Comparison of ENCODE assay signal across 14 cellular contexts in genomic region chr17:50469005-50469605, GRCh38. TPM values are rescaled to one million over a fixed set of nuclear protein-coding genes. Genes with fewer than 3 reads are reported as not detected.
A peak's percentile ranks its signal among the peaks of the same experiment; 100 is the strongest.
DNase-seq lines count a peak whose midpoint lies in the region; TF ChIP-seq lines count a peak whose summit lies in the region.
"Had no signal": no experiment of that assay in that cellular context is flagged by ENCODE, and none has a peak within 500 bp of the region (broad histone marks: within the 10 kb centered on the region; RNA-seq: fewer than 3 reads in every experiment).

No MANE protein-coding gene starts in this region.

- H3K9me3 Mint-ChIP-seq in glutamatergic neuron (ENCODE audit: unreplicated experiment) (peaks cover 1% of the 10 kb centered on the region), immature natural killer cell (peaks cover 0 to 2% (median 0%) of the 10 kb centered on the region in 6 donors)
- H3K9me3 Mint-ChIP-seq: CD4-positive, alpha-beta memory T cell had no signal

- H3K27ac ChIP-seq in neuronal stem cell (replicated peaks; ENCODE audit: low read length), result no peak overlapping the region
- H3K27ac ChIP-seq: neutrophil, SK-N-MC had no signal

- H3K4me1 Mint-ChIP-seq in glutamatergic neuron (ENCODE audit: low read depth, unreplicated experiment) (no peaks in the 10 kb centered on the region), immature natural killer cell (peaks cover 6 to 12% of the 10 kb centered on the region in 2 donors)

- H3K36me3 Mint-ChIP-seq in glutamatergic neuron (ENCODE audit: unreplicated experiment) (no peaks in the 10 kb centered on the region), immature natural killer cell (peaks cover 0 to 11% (median 9%) of the 10 kb centered on the region in 3 donors)
- H3K36me3 Mint-ChIP-seq: CD4-positive, alpha-beta memory T cell had no signal

- TF ChIP-seq CTCF in AG04449 (IDR thresholded peaks at IDR 0.05; ENCODE audit: insufficient read depth, low read length, missing control alignments), result no peak
- TF ChIP-seq CTCF in glutamatergic neuron (IDR thresholded peaks at IDR 0.05; ENCODE audit: partially characterized antibody, unreplicated experiment), result no peak

- H3K9me3 ChIP-seq in neuronal stem cell (replicated peaks in 1 of 2; ENCODE audit: control insufficient read depth in 2 of 2, insufficient read depth in 1 of 2, low read depth in 1 of 2, low read length in 2 of 2), result peaks cover 6 to 8% of the 10 kb centered on the region in 2 donors
- H3K9me3 ChIP-seq: HAP-1, neutrophil had no signal

- peak overlapping the region; percentile 65 for H3K23ac ChIP-seq in neuronal stem cell (ENCODE audit: low read depth, low read length, poor library complexity)

- peaks cover 16 to 74% (median 53%) of the 10 kb centered on the region in 3 experiments for H3K27me3 ChIP-seq in neuronal stem cell (ENCODE audit: control insufficient read depth in 3 of 3, insufficient read depth in 3 of 3, low read depth in 1 of 3, low read length in 3 of 3)

- peak overlapping the region; percentile 5 for H2BK5ac ChIP-seq in neuronal stem cell (ENCODE audit: low read length)

- no peaks in the 10 kb centered on the region for H3K36me3 ChIP-seq in neuronal stem cell (replicated peaks in 1 of 2; ENCODE audit: control insufficient read depth in 2 of 2, insufficient read depth in 2 of 2, low read length in 2 of 2)
- H3K36me3 ChIP-seq: HAP-1, neutrophil had no signal

- H2BK120ac ChIP-seq in neuronal stem cell (ENCODE audit: low read depth, low read length), result no peak overlapping the region

- H3K27ac Mint-ChIP-seq in glutamatergic neuron (ENCODE audit: unreplicated experiment), result no peak overlapping the region
- H3K27ac Mint-ChIP-seq in immature natural killer cell, result no peak overlapping the region

- H3K4me3 Mint-ChIP-seq in glutamatergic neuron (ENCODE audit: unreplicated experiment), result no peak overlapping the region
- no peak overlapping the region for H3K4me3 Mint-ChIP-seq in immature natural killer cell

- CTCF ChIA-PET in AG04449 (lab: Yijun Ruan, JAX), result interaction anchor here (0.6 to 1.9 kb wide), 4 partner anchors 9 to 72 kb away, joined by 3 to 8 read pairs (median 4); partner anchors contain the start of gene LRRC59

- no CpG with 5 or more reads among the region's 51 CpGs for WGBS in neuronal stem cell (ENCODE audit: extremely low coverage in 2 of 2, insufficient read length in 2 of 2, insufficient replicate concordance in 1 of 2), 2 donors

- H4K8ac ChIP-seq in neuronal stem cell (ENCODE audit: low read depth, low read length), result peak overlapping the region; percentile 17

- peak overlapping the region; percentile 78 for H2AFZ ChIP-seq in neuronal stem cell (ENCODE audit: low read length)

- no peaks in the 10 kb centered on the region for H3K79me1 ChIP-seq in neuronal stem cell (ENCODE audit: low read depth, low read length)

- H3K27me3 Mint-ChIP-seq in glutamatergic neuron (ENCODE audit: unreplicated experiment) (peaks cover 15% of the 10 kb centered on the region), immature natural killer cell (ENCODE audit: low read depth in 3 of 3) (peaks cover 4 to 10% (median 8%) of the 10 kb centered on the region in 3 donors)

- H2AK5ac ChIP-seq in neuronal stem cell (ENCODE audit: low read depth, low read length), result peak overlapping the region; percentile 46

- POLR2A ChIA-PET in AG04449 (lab: Yijun Ruan, JAX), result no interaction called here

- H3K4ac ChIP-seq in neuronal stem cell (ENCODE audit: low read length), result no peak overlapping the region

- H3K9ac ChIP-seq in neuronal stem cell (ENCODE audit: low read depth, low read length, poor library complexity), result peak overlapping the region; percentile 81

- H3K18ac ChIP-seq in neuronal stem cell (ENCODE audit: low read length), result peak overlapping the region; percentile 94

- H3K4me1 ChIP-seq in neuronal stem cell (ENCODE audit: control insufficient read depth in 2 of 2, insufficient read depth in 1 of 2, low read depth in 1 of 2, low read length in 2 of 2), result peaks cover 0 to 8% of the 10 kb centered on the region in 2 donors
- H3K4me1 ChIP-seq: HAP-1 had no signal

- no peak for DNase-seq in AG04449 (ENCODE audit: low read depth, low spot score)
- DNase-seq in NCI-H748 (lab: John Stamatoyannopoulos, UW; ENCODE audit: unreplicated experiment), result peak; percentile 48
- DNase-seq in glutamatergic neuron, result peak; percentile 48
- no peak for DNase-seq in neuronal stem cell (ENCODE audit: low spot score)
- DNase-seq in NCI-H1930 (lab: John Stamatoyannopoulos, UW), result no peak
- no peak for DNase-seq in immature natural killer cell
- no peak for DNase-seq in DMS153 treated with DMSO at 0.1 percent for 48 hours (lab: John Stamatoyannopoulos, UW; ENCODE audit: unreplicated experiment)
- no peak for DNase-seq in GM19240 (ENCODE audit: insufficient read length, low spot score)
- DNase-seq: NCI-H2081 treated with DMSO at 0.1 percent for 48 hours had no signal

- peak overlapping the region; percentile 56 for H3K14ac ChIP-seq in neuronal stem cell (ENCODE audit: low read length)

- no peak overlapping the region for H2BK15ac ChIP-seq in neuronal stem cell (ENCODE audit: low read length)

- no peak overlapping the region for H4K91ac ChIP-seq in neuronal stem cell (ENCODE audit: low read depth, low read length, poor library complexity)

- H3K4me3 ChIP-seq in AG04449 (ENCODE audit: low read depth, low read length), result peak overlapping the region; percentile 34
- peak overlapping the region in 1 of 2 donors; percentile 67 for H3K4me3 ChIP-seq in neuronal stem cell (ENCODE audit: low read length in 2 of 2)
- H3K4me3 ChIP-seq: HAP-1, SK-N-MC had no signal

- no peak overlapping the region for H2BK12ac ChIP-seq in neuronal stem cell (ENCODE audit: low read length)

- H3K4me2 ChIP-seq in neuronal stem cell (ENCODE audit: insufficient read depth, low read length, poor library complexity, severe bottlenecking), result peak overlapping the region; percentile 69

RNA-seq across cellular contexts. Expression of gene CHAD, which starts 0.4 kb away (rescaled TPM):
- not detected for total RNA-seq in glutamatergic neuron (ENCODE audit: unreplicated experiment)
- not detected for polyA plus RNA-seq in neuronal stem cell (2013, experiment 1 of 2)
- polyA plus RNA-seq in neuronal stem cell (2013, experiment 2 of 2), result 0.04 TPM
- polyA plus RNA-seq in immature natural killer cell, result not detected
- total RNA-seq: CD4-positive, alpha-beta memory T cell; epithelial cell of proximal tubule had no signal

RNA-seq across cellular contexts. Expression of gene RSAD1, which starts 9.6 kb away (rescaled TPM):
- 22.0 TPM for total RNA-seq in glutamatergic neuron (ENCODE audit: unreplicated experiment)
- polyA plus RNA-seq in neuronal stem cell (2013, experiment 1 of 2), result 8.9 TPM
- 8.5 TPM for polyA plus RNA-seq in neuronal stem cell (2013, experiment 2 of 2)
- 10 to 100 TPM; 50.5 to 54.2 (median 54.1) TPM for polyA plus RNA-seq in immature natural killer cell

RNA-seq across cellular contexts. Expression of gene MYCBPAP, which starts 39.1 kb away (rescaled TPM):
- total RNA-seq in glutamatergic neuron (ENCODE audit: unreplicated experiment), result 2.5 TPM
- polyA plus RNA-seq in neuronal stem cell (2013, experiment 1 of 2), result 1.8 TPM
- 2.2 TPM for polyA plus RNA-seq in neuronal stem cell (2013, experiment 2 of 2)
- polyA plus RNA-seq in immature natural killer cell, result under 1 TPM in 1 of 3 donors, not detected in 2; 1.00 TPM

RNA-seq across cellular contexts. Expression of gene ACSF2, which starts 43.1 kb away (rescaled TPM):
- total RNA-seq in glutamatergic neuron (ENCODE audit: unreplicated experiment), result 52.2 TPM
- polyA plus RNA-seq in neuronal stem cell (2013, experiment 1 of 2), result 12.5 TPM
- polyA plus RNA-seq in neuronal stem cell (2013, experiment 2 of 2), result 13.0 TPM
- 10 to 100 TPM in 1 of 3 donors, 1 to 10 TPM in 2; 4.8 to 11.1 (median 5.4) TPM for polyA plus RNA-seq in immature natural killer cell

Comparison
In these comparisons a context has a peak if more than half of its experiments do, and no peak if none do; other contexts are left out.
1. DNase-seq: peak in NCI-H748 (single experiment) and glutamatergic neuron (single experiment); none in AG04449 (single experiment), neuronal stem cell (single experiment), NCI-H1930 (0 of 2), immature natural killer cell (0 of 3), DMS153 treated with DMSO at 0.1 percent for 48 hours (single experiment) and GM19240 (single experiment).